ENCODE assay signal across 19 cellular contexts in the genomic region with DNA sequence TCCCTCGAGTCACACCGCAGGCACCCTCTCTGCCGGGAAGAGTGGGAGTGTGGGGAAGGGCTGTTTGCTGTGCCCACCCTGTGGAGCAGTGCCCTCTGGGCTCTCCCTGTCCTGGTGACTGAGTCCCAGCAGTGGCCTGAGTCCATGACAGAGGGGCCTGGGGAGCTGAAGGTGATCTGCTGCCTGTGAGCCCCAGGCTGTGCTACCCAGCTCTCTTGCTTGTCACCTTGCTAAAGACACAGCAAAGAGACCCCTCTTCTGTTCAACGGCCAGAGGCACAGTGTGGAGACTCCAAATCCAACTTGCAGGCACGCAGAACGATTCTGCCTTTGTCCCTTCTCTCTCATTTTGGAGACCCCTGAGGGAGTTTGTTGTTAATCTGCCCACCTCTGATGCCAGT.
DNase-seq lines count a peak whose midpoint lies in the region; ATAC-seq, FAIRE-seq and TF ChIP-seq lines count a peak whose summit lies in the region.
"Had no signal": no experiment of that assay in that cellular context is flagged by ENCODE, and none has a peak within 500 bp of the region (broad histone marks: within the 10 kb centered on the region; RNA-seq: fewer than 3 reads in every experiment).

No MANE protein-coding gene starts in this region.

- ATAC-seq in HG03175 (IDR thresholded peaks at IDR 0.05; ENCODE audit: unreplicated experiment) = no peak
- ATAC-seq: HCT116 had no signal

- H2BK120ac ChIP-seq in H1 (replicated peaks; ENCODE audit: low read depth, low read length) = no peak overlapping the region

- no peak overlapping the region for H3K56ac ChIP-seq in H1 (replicated peaks; ENCODE audit: insufficient read length, low read depth, low read length)

- H4K8ac ChIP-seq in H1 (ENCODE audit: extremely low read depth, insufficient read depth, low read length) = no peak overlapping the region

- H4K91ac ChIP-seq in H1 (replicated peaks; ENCODE audit: insufficient read length, low read length) = no peak overlapping the region

- no peaks in the 10 kb centered on the region for H3K23me2 ChIP-seq in H1 (ENCODE audit: low read depth, low read length)

- 95% methylated on average over 6 of the region's 6 CpGs; no CpG with 5 or more reads in 1 of the 2 experiments for WGBS in H1 (ENCODE audit: extremely low coverage in 1 of 2, insufficient coverage in 1 of 2, insufficient read length in 1 of 2, insufficient replicate concordance in 2 of 2, low coverage in 1 of 2, low lambda C conversion rate in 2 of 2, missing lambda C conversion rate in 1 of 2), 2 experiments

- no peak overlapping the region for H3K4me3 ChIP-seq in ACC112 (ENCODE audit: low read depth, low read length)
- H3K4me3 ChIP-seq in H1 (ENCODE audit: extremely low read depth in 1 of 4, insufficient read depth in 2 of 4, low read depth in 3 of 4, low read length in 4 of 4) = no peak overlapping the region
- H3K4me3 ChIP-seq in parathyroid adenoma (ENCODE audit: low read depth, low read length) = no peak overlapping the region
- H3K4me3 ChIP-seq: MG63 had no signal

- H2AK5ac ChIP-seq in H1 (ENCODE audit: low read depth, low read length) = no peak overlapping the region

- no peak overlapping the region for H3K18ac ChIP-seq in H1 (ENCODE audit: extremely low read depth, low read length)

- TF ChIP-seq EP300 in Ishikawa (IDR thresholded peaks at IDR 0.05; ENCODE audit: borderline replicate concordance) = no peak
- no peak for TF ChIP-seq EP300 in H1 (IDR thresholded peaks at IDR 0.05; ENCODE audit: borderline replicate concordance in 1 of 2, low read depth in 2 of 2, low read length in 2 of 2)

- FAIRE-seq in H1 (lab: Jason Lieb, UNC) = no peak
- FAIRE-seq in frontal cortex (lab: Jason Lieb, UNC) = no peak
- FAIRE-seq: GM19239, RCC 7860 had no signal

- POLR2A ChIA-PET in H1 (lab: Charles Lee; ENCODE audit: partially characterized antibody) = interaction anchor here (1.8 kb wide), 1 partner anchor 13 kb away, joined by 7 read pairs; no protein-coding TSS in a partner anchor

- no peaks in the 10 kb centered on the region for H3K9me3 ChIP-seq in H1 (ENCODE audit: insufficient read depth in 2 of 2, low read depth in 1 of 2, low read length in 1 of 2)
- no peaks in the 10 kb centered on the region for H3K9me3 ChIP-seq in parathyroid adenoma (ENCODE audit: control insufficient read depth, low read length)
- H3K9me3 ChIP-seq: MG63, SK-N-SH had no signal

- DNase-seq in H1 (ENCODE audit: low read depth in 1 of 2, low spot score in 2 of 2) (no peak), frontal cortex (ENCODE audit: low spot score in 2 of 2) (no peak), epidermal melanocyte (ENCODE audit: insufficient read length, low spot score) (no peak), NAMALWA (ENCODE audit: low spot score) (no peak)
- DNase-seq: AML-193; CD4-positive, CD25-positive, alpha-beta regulatory T cell; NCI-H1092 treated with DMSO at 0.1 percent for 48 hours; NCI-H1694; NCI-H510A treated with DMSO at 0.1 percent for 48 hours; NCI-H82; SK-N-SH had no signal

- no peak overlapping the region for H3K23ac ChIP-seq in H1 (ENCODE audit: insufficient read length)

- H3K27me3 ChIP-seq in ACC112 (ENCODE audit: insufficient read depth, low read length) = peaks cover 15% of the 10 kb centered on the region
- H3K27me3 ChIP-seq in H1 (replicated peaks in 1 of 4; ENCODE audit: control insufficient read depth in 3 of 4, extremely low read depth in 1 of 4, insufficient read depth in 3 of 4, low read length in 3 of 4) = peaks cover 0 to 5% (median 0%) of the 10 kb centered on the region in 4 experiments; a peak in 2 of 7 replicates
- H3K27me3 ChIP-seq in parathyroid adenoma (ENCODE audit: control insufficient read depth, insufficient read depth, low read length) = no peaks in the 10 kb centered on the region
- H3K27me3 ChIP-seq: MG63 had no signal

- no peaks in the 10 kb centered on the region for H3K79me2 ChIP-seq in ACC112 (ENCODE audit: control insufficient read depth, insufficient read depth, low read length, unreplicated experiment)
- H3K79me2 ChIP-seq in H1 (ENCODE audit: control insufficient read depth in 1 of 2, insufficient read depth in 2 of 2, low read length in 2 of 2) = no peaks in the 10 kb centered on the region
- no peaks in the 10 kb centered on the region for H3K79me2 ChIP-seq in parathyroid adenoma

- 0 out of 2 replicates have a peak overlapping the region, but pooled peaks have one; percentile 61 for H2BK15ac ChIP-seq in H1 (ENCODE audit: low read length)

- TF ChIP-seq POLR2A in H1 (IDR thresholded peaks at IDR 0.05; ENCODE audit: control extremely low read depth in 1 of 2, low read depth in 2 of 2, low read length in 2 of 2) = no peak

- H2BK12ac ChIP-seq in H1 (ENCODE audit: low read depth, low read length) = peak overlapping the region; percentile 52; the same call in 1 of the 2 replicates

- H3K4ac ChIP-seq in H1 (replicated peaks; ENCODE audit: insufficient read length, low read depth, low read length) = no peak overlapping the region

- CTCF ChIA-PET in H1 (lab: Charles Lee; ENCODE audit: partially characterized antibody) = interaction anchor here (0.8 to 2.0 kb wide), 3 partner anchors 8 to 22 kb away, joined by 3 to 9 read pairs (median 3); no protein-coding TSS in a partner anchor

- H4K20me1 ChIP-seq in H1 (replicated peaks in 1 of 2; ENCODE audit: control insufficient read depth in 1 of 2, insufficient read depth in 2 of 2, low read length in 2 of 2) = no peaks in the 10 kb centered on the region

- H3K9ac ChIP-seq in H1 (replicated peaks in 1 of 4; ENCODE audit: extremely low read depth in 1 of 4, low read depth in 3 of 4, low read length in 3 of 4) (no peak overlapping the region), parathyroid adenoma (no peak overlapping the region)
- H3K9ac ChIP-seq: SK-N-SH had no signal

- H2AFZ ChIP-seq in ACC112 (ENCODE audit: low read length, unreplicated experiment) (peak overlapping the region; percentile 80), H1 (ENCODE audit: low read length) (no peak overlapping the region), parathyroid adenoma (peak overlapping the region; percentile 76)

- no peak overlapping the region for H2BK5ac ChIP-seq in H1 (ENCODE audit: low read depth, low read length)

- no peaks in the 10 kb centered on the region for H3K79me1 ChIP-seq in H1 (ENCODE audit: low read depth, low read length)

- peak overlapping the region; percentile 15; the same call in 1 of the 2 replicates for H2BK20ac ChIP-seq in H1 (ENCODE audit: low read length)

- TF ChIP-seq RAD21 in Ishikawa (IDR thresholded peaks at IDR 0.05; ENCODE audit: low read depth) (no peak), H1 (IDR thresholded peaks at IDR 0.05 in 1 of 2, conservative IDR thresholded peaks at IDR 0.05 in 1 of 2; ENCODE audit: low read depth in 2 of 2, low read length in 2 of 2) (no peak)

- no peak overlapping the region for H3K4me2 ChIP-seq in H1 (ENCODE audit: insufficient read depth in 1 of 2, low read depth in 2 of 2, low read length in 2 of 2)
- H3K4me2 ChIP-seq in parathyroid adenoma (ENCODE audit: low read length) = no peak overlapping the region
- H3K4me2 ChIP-seq: SK-N-SH had no signal

- no peak overlapping the region for H4K5ac ChIP-seq in H1 (ENCODE audit: insufficient read length, low read depth, low read length)

- H3K36me3 ChIP-seq in ACC112 (ENCODE audit: insufficient read depth, low read length) = no peaks in the 10 kb centered on the region
- H3K36me3 ChIP-seq in H1 (ENCODE audit: control insufficient read depth in 2 of 4, insufficient read depth in 4 of 4, low read length in 3 of 4) = no peaks in the 10 kb centered on the region
- no peaks in the 10 kb centered on the region for H3K36me3 ChIP-seq in parathyroid adenoma (ENCODE audit: control insufficient read depth, insufficient read depth, low read length)
- H3K36me3 ChIP-seq: MG63 had no signal

- H3K27ac ChIP-seq in ACC112 (ENCODE audit: low read depth, low read length) (no peak overlapping the region), H1 (ENCODE audit: low read depth, low read length) (no peak overlapping the region), parathyroid adenoma (peak overlapping the region; percentile 96)

- H3K4me1 ChIP-seq in ACC112 (ENCODE audit: control insufficient read depth, insufficient read depth, low read length, unreplicated experiment) = peaks cover 19% of the 10 kb centered on the region
- H3K4me1 ChIP-seq in H1 (replicated peaks in 1 of 4; ENCODE audit: control insufficient read depth in 3 of 4, insufficient read depth in 4 of 4, low read length in 3 of 4) = peaks cover 0 to 14% (median 11%) of the 10 kb centered on the region in 4 experiments; a peak in 3 of 7 replicates
- peaks cover 48% of the 10 kb centered on the region for H3K4me1 ChIP-seq in parathyroid adenoma

- TF ChIP-seq CTCF in H1 (IDR thresholded peaks at IDR 0.05; ENCODE audit: control extremely low read depth in 1 of 3, insufficient read depth in 1 of 3, low read depth in 1 of 3, low read length in 3 of 3) (no peak), parathyroid adenoma (IDR thresholded peaks at IDR 0.05) (no peak)

- H3K14ac ChIP-seq in H1 (ENCODE audit: insufficient read length) = no peak overlapping the region

TF ChIP-seq in Ishikawa, 13 proteins besides CTCF, POLR2A, EP300 and RAD21 (continues in another document):
- TF ChIP-seq ZBTB7A (IDR thresholded peaks at IDR 0.05; ENCODE audit: low read depth) (0 out of 2 replicates have a peak, but pooled peaks have one; percentile 5), TAF1 (IDR thresholded peaks at IDR 0.05; ENCODE audit: low read depth) (no peak)

TF ChIP-seq in H1, 55 proteins besides CTCF, POLR2A, EP300 and RAD21:
- TF ChIP-seq RNF2 (IDR thresholded peaks at IDR 0.05; ENCODE audit: borderline replicate concordance, low read depth, low read length, missing control alignments, poor library complexity, severe bottlenecking) = no peak
- no peak for TF ChIP-seq SRF (IDR thresholded peaks at IDR 0.05; ENCODE audit: low read depth, low read length)
- TF ChIP-seq, protein P1, sequence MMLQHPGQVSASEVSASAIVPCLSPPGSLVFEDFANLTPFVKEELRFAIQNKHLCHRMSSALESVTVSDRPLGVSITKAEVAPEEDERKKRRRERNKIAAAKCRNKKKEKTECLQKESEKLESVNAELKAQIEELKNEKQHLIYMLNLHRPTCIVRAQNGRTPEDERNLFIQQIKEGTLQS (IDR thresholded peaks at IDR 0.05; ENCODE audit: insufficient read depth, low read depth, low read length) = no peak
